17 cellular contexts compared by ENCODE assay signal in the genomic region with DNA sequence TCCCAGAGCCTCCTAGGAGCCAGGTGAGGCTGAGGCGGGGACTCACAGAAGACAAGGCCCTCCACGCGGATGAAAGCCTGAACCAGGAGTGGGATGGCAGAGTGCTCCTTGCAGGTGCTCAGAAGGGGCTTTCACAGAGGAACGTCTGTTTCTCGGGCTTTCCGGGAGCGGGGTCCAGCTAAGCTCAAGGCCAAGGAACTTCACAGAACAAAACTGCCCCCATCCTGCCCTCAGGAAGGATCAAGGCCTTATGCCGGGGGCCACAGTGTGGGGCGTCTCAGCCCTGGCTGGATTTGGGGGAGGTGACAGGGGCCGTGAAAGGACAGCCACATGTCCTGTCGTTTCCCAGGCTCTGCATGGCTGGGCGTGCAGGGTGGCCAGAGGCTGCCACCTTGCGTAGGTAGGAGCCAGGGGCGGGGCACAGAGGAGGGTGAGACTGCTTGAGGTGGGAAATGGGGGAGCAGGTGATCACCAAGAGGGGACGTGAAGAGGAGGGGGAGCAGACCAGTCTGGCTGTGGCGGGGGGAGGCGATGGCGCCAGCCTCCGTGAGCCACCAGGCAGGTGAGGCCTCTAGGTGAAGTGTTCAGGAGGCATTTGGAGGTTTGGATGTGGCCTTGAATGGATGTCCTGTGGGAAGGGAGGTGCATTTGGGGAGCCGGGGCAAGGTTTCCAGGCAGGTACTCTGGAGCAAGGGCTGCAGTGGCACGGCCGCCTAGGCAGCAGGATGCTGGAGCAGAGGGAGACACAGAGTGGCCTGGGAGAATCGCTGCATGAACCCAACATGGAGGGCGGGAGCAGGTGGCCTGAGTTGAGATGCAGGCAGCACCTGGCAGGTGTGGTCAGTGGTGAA.
"Had no signal": no experiment of that assay in that cellular context is flagged by ENCODE, and none has a peak within 500 bp of the region (broad histone marks: within the 10 kb centered on the region; RNA-seq: fewer than 3 reads in every experiment).

No MANE protein-coding gene starts in this region.

- H3K9me3 ChIP-seq: adrenal gland, breast epithelium, esophagus squamous epithelium, lower lobe of right lung, stomach, testis had no signal

- ATAC-seq: activated CD8-positive, alpha-beta T cell treated with anti-CD3 and anti-CD28 coated beads for 36 hours; activated naive CD4-positive, alpha-beta T cell treated with anti-CD3 and anti-CD28 coated beads, Interleukin-2, amount 50 U/mL, for 72 hours; activated T-helper 17 cell treated with anti-CD3 and anti-CD28 coated beads, Interleukin-2, amount 50 U/mL, for 72 hours had no signal

- H3K4me1 ChIP-seq: adrenal gland, breast epithelium, lower lobe of right lung had no signal

- DNase-seq: activated CD4-positive, alpha-beta T cell treated with anti-CD3 and anti-CD28 coated beads for 48 hours; activated CD4-positive, CD25-positive, alpha-beta regulatory T cell; activated CD8-positive, alpha-beta T cell treated with anti-CD3 and anti-CD28 coated beads for 36 hours; activated T-cell treated with anti-CD3 and anti-CD28 coated beads, Interleukin-2, amount 50 U/mL, for 1 hour; adrenal gland; effector CD8-positive, alpha-beta T cell; esophagus squamous epithelium; lower lobe of right lung; nucleus accumbens; small intestine; stimulated activated CD4-positive, alpha-beta T cell treated with anti-CD3 and anti-CD28 coated beads, Interleukin-4, amount 100 ng/mL, for 1 hour; T1000; testis had no signal

- H3K36me3 ChIP-seq: adrenal gland, breast epithelium, esophagus squamous epithelium, lower lobe of right lung, stomach had no signal

- H3K4me3 ChIP-seq: adrenal gland, breast epithelium, esophagus squamous epithelium, lower lobe of right lung, stomach, testis had no signal

- H3K27ac ChIP-seq: adrenal gland, breast epithelium, esophagus squamous epithelium, lower lobe of right lung, stomach, testis had no signal

- H3K27me3 ChIP-seq: adrenal gland, breast epithelium, testis had no signal
